Comparison of ENCODE assay signal across 17 cellular contexts in the genomic region with DNA sequence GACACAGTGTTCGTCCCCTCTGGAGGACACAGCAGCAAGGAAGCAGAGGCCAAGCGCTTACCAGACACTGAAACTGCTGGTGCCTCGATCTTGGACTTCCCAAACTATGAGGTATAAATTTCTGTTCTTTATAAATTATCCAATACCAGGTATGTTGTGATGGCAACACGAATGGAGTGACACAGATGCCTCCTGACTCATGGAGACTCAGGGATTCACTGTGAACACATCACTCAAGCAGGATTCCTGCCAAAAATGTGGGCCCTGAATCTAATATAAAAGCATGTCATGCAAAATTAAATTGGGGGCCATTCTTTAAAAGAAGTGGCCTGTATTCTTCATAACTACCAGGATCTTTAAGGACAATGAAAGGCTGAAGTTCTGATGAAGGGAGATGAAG.
"Had no signal": no experiment of that assay in that cellular context is flagged by ENCODE, and none has a peak within 500 bp of the region (broad histone marks: within the 10 kb centered on the region; RNA-seq: fewer than 3 reads in every experiment).

No MANE protein-coding gene starts in this region.

- H3K27me3 ChIP-seq: cardiac muscle cell, suprapubic skin, upper lobe of left lung had no signal

- H3K4me3 ChIP-seq: cardiac muscle cell, suprapubic skin, upper lobe of left lung had no signal

- H3K4me1 Mint-ChIP-seq: immature natural killer cell, memory B cell had no signal

- ATAC-seq: activated CD8-positive, alpha-beta T cell treated with anti-CD3 and anti-CD28 coated beads for 36 hours; activated T-cell treated with anti-CD3 and anti-CD28 coated beads, Interleukin-2, amount 50 U/mL, for 72 hours; effector memory CD8-positive, alpha-beta T cell; stimulated activated naive CD8-positive, alpha-beta T cell treated with anti-CD3 and anti-CD28 coated beads, Interleukin-15, Interleukin-2, amounts not matched to agents 100 U/mL and 50 U/mL, for 24 hours had no signal

- H3K27ac ChIP-seq: cardiac muscle cell, suprapubic skin, upper lobe of left lung, WERI-Rb-1 had no signal

- H3K9me3 Mint-ChIP-seq: activated CD8-positive, alpha-beta T cell treated with anti-CD3 and anti-CD28 coated beads for 36 hours; immature natural killer cell had no signal

- H3K36me3 Mint-ChIP-seq: immature natural killer cell, memory B cell had no signal

- DNase-seq: activated CD4-positive, alpha-beta T cell treated with anti-CD3 and anti-CD28 coated beads for 4 hours; activated CD8-positive, alpha-beta memory T cell treated with anti-CD3 and anti-CD28 coated beads, Interleukin-2, amount 50 U/mL, for 4 hours; activated CD8-positive, alpha-beta T cell treated with anti-CD3 and anti-CD28 coated beads for 36 hours; activated T-cell treated with anti-CD3 and anti-CD28 coated beads, Interleukin-2, amount 50 U/mL, for 72 hours; aorta; effector memory CD8-positive, alpha-beta T cell; immature natural killer cell; nephron progenitor cell; stimulated activated CD4-positive, alpha-beta T cell treated with anti-CD3 and anti-CD28 coated beads, Interleukin-2, amount 100 ng/mL, for 48 hours; stimulated activated naive CD8-positive, alpha-beta T cell treated with anti-CD3 and anti-CD28 coated beads, Interleukin-15, Interleukin-2, amounts not matched to agents 100 U/mL and 50 U/mL, for 24 hours; T-helper 1 cell; upper lobe of left lung; WERI-Rb-1 had no signal

- H3K9me3 ChIP-seq: suprapubic skin, upper lobe of left lung had no signal

- H3K4me3 Mint-ChIP-seq: activated CD8-positive, alpha-beta T cell treated with anti-CD3 and anti-CD28 coated beads for 36 hours; activated T-cell treated with anti-CD3 and anti-CD28 coated beads, Interleukin-2, amount 50 U/mL, for 72 hours; dendritic cell treated with granulocyte-macrophage colony-stimulating factor and Interleukin-4, amounts not matched to agents 40 ng/mL and 50 ng/mL, for 4 days; effector memory CD8-positive, alpha-beta T cell; immature natural killer cell; memory B cell; nephron progenitor cell had no signal

- H3K27ac Mint-ChIP-seq: activated CD8-positive, alpha-beta T cell treated with anti-CD3 and anti-CD28 coated beads for 36 hours; activated T-cell treated with anti-CD3 and anti-CD28 coated beads, Interleukin-2, amount 50 U/mL, for 72 hours; dendritic cell treated with granulocyte-macrophage colony-stimulating factor and Interleukin-4, amounts not matched to agents 40 ng/mL and 50 ng/mL, for 4 days; effector memory CD8-positive, alpha-beta T cell; immature natural killer cell; memory B cell; nephron progenitor cell had no signal

- H3K36me3 ChIP-seq: cardiac muscle cell, suprapubic skin, upper lobe of left lung, WERI-Rb-1 had no signal
